Comparison of ENCODE assay signal across 20 cellular contexts in genomic region chr17:16267174-16267573, GRCh38. TPM values are rescaled to one million over a fixed set of nuclear protein-coding genes. Genes with fewer than 3 reads are reported as not detected.
A peak's percentile ranks its signal among the peaks of the same experiment; 100 is the strongest.
DNase-seq lines count a peak whose midpoint lies in the region; ATAC-seq and TF ChIP-seq lines count a peak whose summit lies in the region.
"Had no signal": no experiment of that assay in that cellular context is flagged by ENCODE, and none has a peak within 500 bp of the region (broad histone marks: within the 10 kb centered on the region; RNA-seq: fewer than 3 reads in every experiment).

No MANE protein-coding gene starts in this region.

- peak overlapping the region; percentile 54 for H3K27ac Mint-ChIP-seq in activated T-cell treated with anti-CD3 and anti-CD28 coated beads, Interleukin-2, amount 50 U/mL, for 24 hours
- H3K27ac Mint-ChIP-seq in activated CD8-positive, alpha-beta T cell treated with anti-CD3 and anti-CD28 coated beads, Interleukin-2, amount 10 ng/mL, durations not matched to agents 7 days and 5 days = peak overlapping the region; percentile 86
- peak overlapping the region; percentile 84 to 89 for H3K27ac Mint-ChIP-seq in natural killer cell treated with Interleukin-12 subunit alpha and Interleukin-12 subunit beta and Interleukin-15 and Interleukin-18, amount 100 ng/mL, for 72 hours

- H3K27me3 Mint-ChIP-seq in activated T-cell treated with anti-CD3 and anti-CD28 coated beads, Interleukin-2, amount 50 U/mL, for 24 hours = no peaks in the 10 kb centered on the region
- no peaks in the 10 kb centered on the region for H3K27me3 Mint-ChIP-seq in activated CD8-positive, alpha-beta T cell treated with anti-CD3 and anti-CD28 coated beads, Interleukin-2, amount 10 ng/mL, durations not matched to agents 7 days and 5 days (ENCODE audit: low read depth)
- no peaks in the 10 kb centered on the region for H3K27me3 Mint-ChIP-seq in natural killer cell treated with Interleukin-12 subunit alpha and Interleukin-12 subunit beta and Interleukin-15 and Interleukin-18, amount 100 ng/mL, for 72 hours

- no peak for ATAC-seq in activated CD8-positive, alpha-beta T cell treated with anti-CD3 and anti-CD28 coated beads, Interleukin-2, amount 10 ng/mL, durations not matched to agents 7 days and 5 days
- no peak for ATAC-seq in natural killer cell treated with Interleukin-12 subunit alpha and Interleukin-12 subunit beta and Interleukin-15 and Interleukin-18, amount 100 ng/mL, for 72 hours
- no peak for ATAC-seq in HG03196 (IDR thresholded peaks at IDR 0.05; ENCODE audit: unreplicated experiment)
- ATAC-seq: sciatic nerve had no signal

- no peak for TF ChIP-seq CTCF in HEK293 (tag by site-specific recombination; IDR thresholded peaks at IDR 0.05)

- CTCF ChIA-PET in HEK293 (lab: Yijun Ruan, JAX) = interaction anchor here (1.0 kb wide), 1 partner anchor 11 kb away, joined by 4 read pairs; no protein-coding TSS in a partner anchor
- CTCF ChIA-PET in activated CD8-positive, alpha-beta T cell treated with anti-CD3 and anti-CD28 coated beads, Interleukin-2, amount 10 ng/mL, durations not matched to agents 7 days and 5 days (lab: Charles Lee) = interaction anchor here (1.9 kb wide), 1 partner anchor 20 kb away, joined by 7 read pairs; no protein-coding TSS in a partner anchor

- H3K9me3 Mint-ChIP-seq in activated T-cell treated with anti-CD3 and anti-CD28 coated beads, Interleukin-2, amount 50 U/mL, for 24 hours = no peaks in the 10 kb centered on the region
- H3K9me3 Mint-ChIP-seq in activated CD8-positive, alpha-beta T cell treated with anti-CD3 and anti-CD28 coated beads, Interleukin-2, amount 10 ng/mL, durations not matched to agents 7 days and 5 days (ENCODE audit: insufficient read depth) = no peaks in the 10 kb centered on the region
- H3K9me3 Mint-ChIP-seq in natural killer cell treated with Interleukin-12 subunit alpha and Interleukin-12 subunit beta and Interleukin-15 and Interleukin-18, amount 100 ng/mL, for 72 hours = no peaks in the 10 kb centered on the region

- POLR2A ChIA-PET in HEK293 (lab: Yijun Ruan, JAX) = interaction anchor here (0.7 kb wide), 1 partner anchor 19 kb away, joined by 5 read pairs; no protein-coding TSS in a partner anchor
- POLR2A ChIA-PET in activated CD8-positive, alpha-beta T cell treated with anti-CD3 and anti-CD28 coated beads, Interleukin-2, amount 10 ng/mL, durations not matched to agents 7 days and 5 days (lab: Charles Lee) = interaction anchor here (0.8 to 3.9 kb wide), 2 partner anchors 16 to 20 kb away, joined by 3 to 19 read pairs; no protein-coding TSS in a partner anchor

- H3K4me3 Mint-ChIP-seq in activated T-cell treated with anti-CD3 and anti-CD28 coated beads, Interleukin-2, amount 50 U/mL, for 24 hours = no peak overlapping the region
- no peak overlapping the region for H3K4me3 Mint-ChIP-seq in activated CD8-positive, alpha-beta T cell treated with anti-CD3 and anti-CD28 coated beads, Interleukin-2, amount 10 ng/mL, durations not matched to agents 7 days and 5 days
- H3K4me3 Mint-ChIP-seq in natural killer cell treated with Interleukin-12 subunit alpha and Interleukin-12 subunit beta and Interleukin-15 and Interleukin-18, amount 100 ng/mL, for 72 hours = peak overlapping the region; percentile 73

- H3K9me3 ChIP-seq in HEK293 (ENCODE audit: control insufficient read depth, insufficient read depth, low read depth, low read length) = no peaks in the 10 kb centered on the region
- H3K9me3 ChIP-seq: esophagus squamous epithelium, thoracic aorta had no signal

- no peaks in the 10 kb centered on the region; a peak in 1 of 3 replicates for H3K36me3 ChIP-seq in HEK293 (ENCODE audit: control insufficient read depth in 2 of 2, insufficient read depth in 1 of 2, low read length in 2 of 2)
- H3K36me3 ChIP-seq: esophagus squamous epithelium, thoracic aorta had no signal

- H3K4me3 ChIP-seq in HEK293 (ENCODE audit: low read depth, low read length) = no peak overlapping the region
- H3K4me3 ChIP-seq: esophagus squamous epithelium, GM23248, thoracic aorta had no signal

- H3K27ac ChIP-seq in HEK293 (ENCODE audit: extremely low read depth, low read depth, low read length) = no peak overlapping the region
- H3K27ac ChIP-seq: C4-2B, GM23248, thoracic aorta, VCaP had no signal

- H3K4me1 Mint-ChIP-seq in activated T-cell treated with anti-CD3 and anti-CD28 coated beads, Interleukin-2, amount 50 U/mL, for 24 hours (ENCODE audit: low read depth) = peaks cover 27% of the 10 kb centered on the region
- peaks cover 28% of the 10 kb centered on the region for H3K4me1 Mint-ChIP-seq in activated CD8-positive, alpha-beta T cell treated with anti-CD3 and anti-CD28 coated beads, Interleukin-2, amount 10 ng/mL, durations not matched to agents 7 days and 5 days (ENCODE audit: low read depth)
- H3K4me1 Mint-ChIP-seq in natural killer cell treated with Interleukin-12 subunit alpha and Interleukin-12 subunit beta and Interleukin-15 and Interleukin-18, amount 100 ng/mL, for 72 hours (ENCODE audit: low read depth in 2 of 2) = peaks cover 27 to 30% of the 10 kb centered on the region in 2 donors

- peaks cover 20% of the 10 kb centered on the region for H3K36me3 Mint-ChIP-seq in activated T-cell treated with anti-CD3 and anti-CD28 coated beads, Interleukin-2, amount 50 U/mL, for 24 hours (ENCODE audit: low read depth)
- H3K36me3 Mint-ChIP-seq in activated CD8-positive, alpha-beta T cell treated with anti-CD3 and anti-CD28 coated beads, Interleukin-2, amount 10 ng/mL, durations not matched to agents 7 days and 5 days (ENCODE audit: low read depth) = peaks cover 13% of the 10 kb centered on the region
- no peaks in the 10 kb centered on the region for H3K36me3 Mint-ChIP-seq in natural killer cell treated with Interleukin-12 subunit alpha and Interleukin-12 subunit beta and Interleukin-15 and Interleukin-18, amount 100 ng/mL, for 72 hours

- DNase-seq in activated T-cell treated with anti-CD3 and anti-CD28 coated beads, Interleukin-2, amount 50 U/mL, for 24 hours = no peak
- no peak for DNase-seq in activated T-cell treated with anti-CD3 and anti-CD28 coated beads for 4 hours
- DNase-seq in activated CD8-positive, alpha-beta T cell treated with anti-CD3 and anti-CD28 coated beads, Interleukin-2, amount 10 ng/mL, durations not matched to agents 7 days and 5 days = no peak
- no peak for DNase-seq in natural killer cell treated with Interleukin-12 subunit alpha and Interleukin-12 subunit beta and Interleukin-15 and Interleukin-18, amount 100 ng/mL, for 72 hours (ENCODE audit: low spot score)
- DNase-seq in iPS-NIHi7 (ENCODE audit: extremely low spot score) = no peak
- no peak for DNase-seq in stimulated activated CD4-positive, alpha-beta T cell treated with anti-CD3 and anti-CD28 coated beads, Interleukin-4, amount 100 ng/mL, for 4 hours
- DNase-seq: effector memory CD4-positive, alpha-beta T cell; esophagus squamous epithelium; GM23248; NCI-H187; NCI-H2227 treated with DMSO at 0.1 percent for 48 hours; posterior cingulate gyrus; SIG-M5; T-helper 1 cell had no signal

- no peaks in the 10 kb centered on the region for H3K4me1 ChIP-seq in HEK293 (ENCODE audit: control insufficient read depth, insufficient read depth, low read length)
- H3K4me1 ChIP-seq: esophagus squamous epithelium had no signal

TF ChIP-seq in HEK293, 187 proteins besides CTCF, POLR2A, EP300 and RAD21:
- TF ChIP-seq ZNF146 (tag by site-specific recombination; IDR thresholded peaks at IDR 0.05) (no peak), PATZ1 (tag by site-specific recombination; IDR thresholded peaks at IDR 0.05) (no peak), ZNF133 (tag by site-specific recombination; IDR thresholded peaks at IDR 0.05) (peak; percentile 45; the same call in 1 of the 2 replicates), KLF10 (tag by site-specific recombination; IDR thresholded peaks at IDR 0.05) (no peak), ZSCAN5A (tag by site-specific recombination; IDR thresholded peaks at IDR 0.05) (no peak), EGR2 (tag by site-specific recombination; IDR thresholded peaks at IDR 0.05; ENCODE audit: low read depth) (peak; percentile 88), ZFHX2 (tag by site-specific recombination; conservative IDR thresholded peaks at IDR 0.05) (peak; percentile 75), FEZF1 (tag by site-specific recombination; IDR thresholded peaks at IDR 0.05) (no peak)

RNA-seq across cellular contexts. Expression of gene PIGL, which starts 50.2 kb away (rescaled TPM):
- 10 to 100 TPM; 22.4 to 24.1 TPM for total RNA-seq in activated CD8-positive, alpha-beta T cell treated with anti-CD3 and anti-CD28 coated beads, Interleukin-2, amount 10 ng/mL, durations not matched to agents 7 days and 5 days
- total RNA-seq in natural killer cell treated with Interleukin-12 subunit alpha and Interleukin-12 subunit beta and Interleukin-15 and Interleukin-18, amount 100 ng/mL, for 72 hours = 10 to 100 TPM; 26.4 to 67.4 TPM

RNA-seq across cellular contexts. Expression of gene NCOR1, which starts 51.8 kb away (rescaled TPM):
- total RNA-seq in activated CD8-positive, alpha-beta T cell treated with anti-CD3 and anti-CD28 coated beads, Interleukin-2, amount 10 ng/mL, durations not matched to agents 7 days and 5 days = 100 to 1,000 TPM; 160 to 161 TPM
- 100 to 1,000 TPM; 146 to 193 TPM for total RNA-seq in natural killer cell treated with Interleukin-12 subunit alpha and Interleukin-12 subunit beta and Interleukin-15 and Interleukin-18, amount 100 ng/mL, for 72 hours
